19 cellular contexts compared by ENCODE assay signal in the genomic region with DNA sequence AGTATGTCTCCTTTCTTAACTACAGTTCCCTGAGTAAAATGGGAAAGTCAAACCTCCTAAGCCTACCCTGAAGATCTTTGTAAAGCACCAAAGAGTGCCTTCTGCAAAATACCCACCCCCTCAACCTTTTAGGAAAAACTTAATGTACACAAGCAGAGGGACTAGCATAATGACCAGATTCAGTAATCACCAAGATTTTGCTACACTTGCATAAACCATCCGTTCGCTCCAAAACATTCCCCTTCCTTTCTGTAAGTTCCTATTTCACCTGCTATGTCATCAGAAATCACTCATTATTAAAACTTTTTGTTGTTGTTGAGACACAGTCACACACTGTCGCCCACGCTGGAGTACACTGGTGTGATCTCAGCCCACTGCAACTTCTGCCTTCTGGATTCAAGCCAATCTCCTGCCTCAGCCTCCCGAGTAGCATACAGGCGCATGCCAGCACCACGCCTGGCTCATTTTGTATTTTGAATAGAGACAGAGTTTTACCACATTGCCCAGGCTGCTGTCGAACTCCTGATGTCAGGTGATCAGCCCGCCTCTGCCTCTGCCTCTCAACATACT. TPM values are rescaled to one million over a fixed set of nuclear protein-coding genes. Genes with fewer than 3 reads are reported as not detected.
DNase-seq lines count a peak whose midpoint lies in the region; ATAC-seq and TF ChIP-seq lines count a peak whose summit lies in the region.
"Had no signal": no experiment of that assay in that cellular context is flagged by ENCODE, and none has a peak within 500 bp of the region (broad histone marks: within the 10 kb centered on the region; RNA-seq: fewer than 3 reads in every experiment).

No MANE protein-coding gene starts in this region.

- H3K36me3 Mint-ChIP-seq in CD14-positive monocyte (peaks cover 41 to 57% of the 10 kb centered on the region in 2 donors), Caco-2 (ENCODE audit: insufficient read depth, unreplicated experiment) (peaks cover 92% of the 10 kb centered on the region), memory B cell (peaks cover 16% of the 10 kb centered on the region)
- H3K36me3 Mint-ChIP-seq in activated T-helper 1 cell treated with anti-CD3 and anti-CD28 coated beads, Interleukin-12 subunit alpha, Interleukin-12 subunit beta, Interleukin-2, Interleukin-4 antibody, amounts not matched to agents 30 ng/mL and 10 ng/mL and 1 ng/mL, durations not matched to agents 14 hours and 24 hours and 36 hours (ENCODE audit: low read depth) = peaks cover 45% of the 10 kb centered on the region

- POLR2A ChIA-PET in Caco-2 (lab: Charles Lee) = no interaction called here

- no peaks in the 10 kb centered on the region for H3K27me3 ChIP-seq in Caco-2 (replicated peaks; ENCODE audit: control insufficient read depth, insufficient read depth, low read length)

- H3K4me3 ChIP-seq in Caco-2 (ENCODE audit: low read depth, low read length) = no peak overlapping the region
- H3K4me3 ChIP-seq: thoracic aorta had no signal

- H3K27ac Mint-ChIP-seq in CD14-positive monocyte (peak overlapping the region in 6 of 7 donors; percentile 12 to 78 (median 44)), Caco-2 (ENCODE audit: unreplicated experiment) (peak overlapping the region; percentile 42), memory B cell (peak overlapping the region; percentile 78)
- peak overlapping the region; percentile 49 for H3K27ac Mint-ChIP-seq in activated T-helper 1 cell treated with anti-CD3 and anti-CD28 coated beads, Interleukin-12 subunit alpha, Interleukin-12 subunit beta, Interleukin-2, Interleukin-4 antibody, amounts not matched to agents 30 ng/mL and 10 ng/mL and 1 ng/mL, durations not matched to agents 14 hours and 24 hours and 36 hours

- peaks cover 10% of the 10 kb centered on the region for H3K4me1 ChIP-seq in Caco-2

- ATAC-seq in memory B cell (ENCODE audit: low read depth) (no peak), HG03565 (IDR thresholded peaks at IDR 0.05; ENCODE audit: unreplicated experiment) (no peak), sciatic nerve (no peak), HG02938 (IDR thresholded peaks at IDR 0.05; ENCODE audit: unreplicated experiment) (no peak)
- ATAC-seq: esophagus mucosa, left ventricle myocardium superior, SK-N-SH treated with all-trans-retinoic acid at 6 μM for 48 hours had no signal

- peaks cover 4% of the 10 kb centered on the region; the same call in 1 of the 2 replicates for H3K36me3 ChIP-seq in Caco-2 (ENCODE audit: control insufficient read depth, insufficient read depth, low read length)

- DNase-seq in CD14-positive monocyte (ENCODE audit: low spot score) (no peak), Caco-2 (no peak), memory B cell (ENCODE audit: low spot score in 2 of 2) (no peak), NCI-H2081 treated with DMSO at 0.1 percent for 48 hours (lab: John Stamatoyannopoulos, UW) (no peak), sciatic nerve (ENCODE audit: low spot score) (no peak)
- DNase-seq in activated T-helper 1 cell treated with anti-CD3 and anti-CD28 coated beads, Interleukin-12 subunit alpha, Interleukin-12 subunit beta, Interleukin-2, Interleukin-4 antibody, amounts not matched to agents 30 ng/mL and 10 ng/mL and 1 ng/mL, durations not matched to agents 14 hours and 24 hours and 36 hours (ENCODE audit: low spot score) = no peak
- DNase-seq: activated CD4-positive, CD25-positive, alpha-beta regulatory T cell; activated gamma-delta T cell treated with Interleukin-2 at 50 U/mL for 16 hours; Calu3; central memory CD4-positive, alpha-beta T cell; hypothalamus; left ventricle myocardium superior; NCI-H2171 treated with DMSO at 0.1 percent for 48 hours; nucleus accumbens had no signal

- H3K4me1 Mint-ChIP-seq in CD14-positive monocyte (peaks cover 34% of the 10 kb centered on the region), Caco-2 (ENCODE audit: low read depth, unreplicated experiment) (peaks cover 12% of the 10 kb centered on the region), memory B cell (peaks cover 36% of the 10 kb centered on the region)
- peaks cover 33% of the 10 kb centered on the region for H3K4me1 Mint-ChIP-seq in activated T-helper 1 cell treated with anti-CD3 and anti-CD28 coated beads, Interleukin-12 subunit alpha, Interleukin-12 subunit beta, Interleukin-2, Interleukin-4 antibody, amounts not matched to agents 30 ng/mL and 10 ng/mL and 1 ng/mL, durations not matched to agents 14 hours and 24 hours and 36 hours (ENCODE audit: low read depth)

- CTCF ChIA-PET in Caco-2 (lab: Charles Lee) = no interaction called here

- no peaks in the 10 kb centered on the region for H3K9me3 Mint-ChIP-seq in CD14-positive monocyte
- H3K9me3 Mint-ChIP-seq in Caco-2 (ENCODE audit: unreplicated experiment) = no peaks in the 10 kb centered on the region
- no peaks in the 10 kb centered on the region for H3K9me3 Mint-ChIP-seq in activated T-helper 1 cell treated with anti-CD3 and anti-CD28 coated beads, Interleukin-12 subunit alpha, Interleukin-12 subunit beta, Interleukin-2, Interleukin-4 antibody, amounts not matched to agents 30 ng/mL and 10 ng/mL and 1 ng/mL, durations not matched to agents 14 hours and 24 hours and 36 hours
- no peaks in the 10 kb centered on the region for H3K9me3 Mint-ChIP-seq in memory B cell

- H3K27me3 Mint-ChIP-seq in CD14-positive monocyte (ENCODE audit: low read depth in 3 of 3) (no peaks in the 10 kb centered on the region), Caco-2 (ENCODE audit: insufficient read depth, unreplicated experiment) (no peaks in the 10 kb centered on the region), memory B cell (no peaks in the 10 kb centered on the region)
- peaks cover 2% of the 10 kb centered on the region for H3K27me3 Mint-ChIP-seq in activated T-helper 1 cell treated with anti-CD3 and anti-CD28 coated beads, Interleukin-12 subunit alpha, Interleukin-12 subunit beta, Interleukin-2, Interleukin-4 antibody, amounts not matched to agents 30 ng/mL and 10 ng/mL and 1 ng/mL, durations not matched to agents 14 hours and 24 hours and 36 hours (ENCODE audit: insufficient read depth)

- BruUV-seq in Caco-2 (replicated peaks; lab: Mats Ljungman, UMichigan) = no TSS peak

- TF ChIP-seq CTCF in CD14-positive monocyte (IDR thresholded peaks at IDR 0.05) (no peak), Caco-2 (IDR thresholded peaks at IDR 0.05; ENCODE audit: insufficient read depth in 1 of 2, low read depth in 1 of 2, low read length in 1 of 2, severe bottlenecking in 1 of 2, unreplicated experiment in 1 of 2) (no peak)

- H3K4me3 Mint-ChIP-seq in CD14-positive monocyte (no peak overlapping the region), Caco-2 (ENCODE audit: unreplicated experiment) (no peak overlapping the region), memory B cell (no peak overlapping the region)
- peak overlapping the region; percentile 40 for H3K4me3 Mint-ChIP-seq in activated T-helper 1 cell treated with anti-CD3 and anti-CD28 coated beads, Interleukin-12 subunit alpha, Interleukin-12 subunit beta, Interleukin-2, Interleukin-4 antibody, amounts not matched to agents 30 ng/mL and 10 ng/mL and 1 ng/mL, durations not matched to agents 14 hours and 24 hours and 36 hours

- intact Hi-C loops in CD14-positive monocyte (cut with micrococcal nuclease) = no loop called here
- intact Hi-C loops in Caco-2 (cut with micrococcal nuclease; ENCODE audit: unreplicated experiment) = no loop called here
- intact Hi-C loops in activated T-helper 1 cell treated with anti-CD3 and anti-CD28 coated beads, Interleukin-12 subunit alpha, Interleukin-12 subunit beta, Interleukin-2, Interleukin-4 antibody, amounts not matched to agents 30 ng/mL and 10 ng/mL and 1 ng/mL, durations not matched to agents 14 hours and 24 hours and 36 hours (cut with micrococcal nuclease) = no loop called here
- intact Hi-C loops in sciatic nerve (cut with DNase I) = no loop called here

- no peaks in the 10 kb centered on the region for H3K9me3 ChIP-seq in Caco-2
- H3K9me3 ChIP-seq: thoracic aorta had no signal

RNA-seq across cellular contexts. Expression of a gene that starts 3.5 kb away (rescaled TPM):
- polyA plus RNA-seq in CD14-positive monocyte = 100 to 1,000 TPM; 156 to 186 TPM
- total RNA-seq in Caco-2 (2022) = 109 and 110 TPM in 2 replicates
- 184 and 205 TPM in 2 replicates for total RNA-seq in activated T-helper 1 cell treated with anti-CD3 and anti-CD28 coated beads, Interleukin-12 subunit alpha, Interleukin-12 subunit beta, Interleukin-2, Interleukin-4 antibody, amounts not matched to agents 30 ng/mL and 10 ng/mL and 1 ng/mL, durations not matched to agents 14 hours and 24 hours and 36 hours
- total RNA-seq in sciatic nerve = 75.6 TPM

RNA-seq across cellular contexts. Expression of a gene that starts 4.5 kb away (rescaled TPM):
- polyA plus RNA-seq in CD14-positive monocyte = 10 to 100 TPM in 1 of 2 donors, 1 to 10 TPM in 1; 8.6 to 10.4 TPM
- total RNA-seq in Caco-2 (2022) (145 and 147 TPM in 2 replicates), sciatic nerve (207 TPM)
- 138 and 139 TPM in 2 replicates for total RNA-seq in activated T-helper 1 cell treated with anti-CD3 and anti-CD28 coated beads, Interleukin-12 subunit alpha, Interleukin-12 subunit beta, Interleukin-2, Interleukin-4 antibody, amounts not matched to agents 30 ng/mL and 10 ng/mL and 1 ng/mL, durations not matched to agents 14 hours and 24 hours and 36 hours

RNA-seq across cellular contexts. Expression of a gene that starts 17.4 kb away (rescaled TPM):
- not detected for polyA plus RNA-seq in CD14-positive monocyte
- total RNA-seq in Caco-2 (2022) (1.6 and 3.2 TPM in 2 replicates), sciatic nerve (11.2 TPM)
- total RNA-seq in activated T-helper 1 cell treated with anti-CD3 and anti-CD28 coated beads, Interleukin-12 subunit alpha, Interleukin-12 subunit beta, Interleukin-2, Interleukin-4 antibody, amounts not matched to agents 30 ng/mL and 10 ng/mL and 1 ng/mL, durations not matched to agents 14 hours and 24 hours and 36 hours = 0.10 TPM in 1 of 2 replicates, not detected in the other
- total RNA-seq: Calu3 had no signal

RNA-seq across cellular contexts. Expression of a gene that starts 28.6 kb away (rescaled TPM):
- polyA plus RNA-seq in CD14-positive monocyte = 100 to 1,000 TPM; 134 to 160 TPM
- total RNA-seq in Caco-2 (2022) (187 and 200 TPM in 2 replicates), sciatic nerve (58.9 TPM)
- 147 and 148 TPM in 2 replicates for total RNA-seq in activated T-helper 1 cell treated with anti-CD3 and anti-CD28 coated beads, Interleukin-12 subunit alpha, Interleukin-12 subunit beta, Interleukin-2, Interleukin-4 antibody, amounts not matched to agents 30 ng/mL and 10 ng/mL and 1 ng/mL, durations not matched to agents 14 hours and 24 hours and 36 hours

RNA-seq across cellular contexts. Expression of a gene that starts 31.9 kb away (rescaled TPM):
- not detected for polyA plus RNA-seq in CD14-positive monocyte
- total RNA-seq in Caco-2 (2022) = 73.7 and 74.7 TPM in 2 replicates
- total RNA-seq in activated T-helper 1 cell treated with anti-CD3 and anti-CD28 coated beads, Interleukin-12 subunit alpha, Interleukin-12 subunit beta, Interleukin-2, Interleukin-4 antibody, amounts not matched to agents 30 ng/mL and 10 ng/mL and 1 ng/mL, durations not matched to agents 14 hours and 24 hours and 36 hours = 5.5 and 5.8 TPM in 2 replicates
- 175 TPM for total RNA-seq in sciatic nerve
